ENCODE assay signal across 9 cellular contexts in the genomic region with DNA sequence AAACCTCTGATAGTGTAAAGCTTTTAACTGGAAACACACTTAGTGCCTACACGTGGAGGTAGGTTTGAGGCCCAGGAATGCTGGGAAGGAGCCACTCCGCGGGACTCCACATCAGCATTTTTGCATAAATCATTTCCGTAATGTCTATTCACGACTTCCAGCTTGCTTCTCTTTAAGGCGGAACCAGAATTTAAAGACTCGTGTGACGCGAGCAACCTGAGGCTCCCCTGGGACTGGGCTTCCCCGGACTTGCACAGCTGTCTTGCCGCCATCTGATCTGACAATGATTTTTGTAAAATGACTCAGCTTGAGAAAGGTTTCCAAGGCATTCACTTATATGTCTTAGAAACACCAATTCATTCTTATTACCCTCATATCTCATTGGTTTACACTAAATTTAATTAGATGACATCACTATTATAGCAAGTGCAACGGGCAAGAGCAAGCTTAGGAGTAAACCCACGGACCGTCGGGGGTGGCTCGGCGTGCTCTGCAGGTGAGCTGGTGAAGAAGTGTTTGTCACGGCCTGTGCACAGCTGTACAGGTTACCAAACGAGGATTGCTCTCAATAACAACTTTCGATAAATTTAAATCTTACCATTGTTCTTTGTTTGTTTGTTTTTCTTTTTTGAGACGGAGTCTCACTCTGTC.
DNase-seq lines count a peak whose midpoint lies in the region; ATAC-seq lines count a peak whose summit lies in the region.
"Had no signal": no experiment of that assay in that cellular context is flagged by ENCODE, and none has a peak within 500 bp of the region (broad histone marks: within the 10 kb centered on the region; RNA-seq: fewer than 3 reads in every experiment).

No MANE protein-coding gene starts in this region.

- WGBS in GM23248 (ENCODE audit: low coverage in 1 of 2, low lambda C conversion rate in 2 of 2, missing lambda C conversion rate in 2 of 2), 2 experiments = 78 to 79% methylated on average over 21 of the region's 21 CpGs

- H3K4me2 ChIP-seq in BLaER1 treated with 17β-estradiol and CSF1 and Interleukin-3, amounts not matched to agents 10 nM and 100 nM = peak overlapping the region; percentile 80 to 98 (median 90)
- no peak overlapping the region for H3K4me2 ChIP-seq in GM23248 (ENCODE audit: unreplicated experiment)

- H3F3A ChIP-seq in GM23248 (ENCODE audit: insufficient read depth) = no peaks in the 10 kb centered on the region

- peak overlapping the region in 9 of 11 experiments; percentile 4 to 81 (median 33); a peak in 10 of 22 replicates for H3K27ac ChIP-seq in BLaER1 treated with 17β-estradiol and CSF1 and Interleukin-3, amounts not matched to agents 10 nM and 100 nM
- no peak overlapping the region for H3K27ac ChIP-seq in GM23248
- H3K27ac ChIP-seq: pancreas had no signal

- H3K79me2 ChIP-seq in GM23248 (ENCODE audit: insufficient read depth) = no peaks in the 10 kb centered on the region

- peaks cover 59 to 81% (median 78%) of the 10 kb centered on the region in 10 experiments for H3K4me1 ChIP-seq in BLaER1 treated with 17β-estradiol and CSF1 and Interleukin-3, amounts not matched to agents 10 nM and 100 nM
- no peaks in the 10 kb centered on the region for H3K4me1 ChIP-seq in GM23248 (ENCODE audit: insufficient read depth)
- H3K4me1 ChIP-seq: pancreas had no signal

- no peaks in the 10 kb centered on the region for H3K36me3 ChIP-seq in BLaER1 treated with 17β-estradiol and CSF1 and Interleukin-3, amounts not matched to agents 10 nM and 100 nM
- H3K36me3 ChIP-seq in GM23248 (ENCODE audit: low read depth) = no peaks in the 10 kb centered on the region
- H3K36me3 ChIP-seq: pancreas had no signal

- no peaks in the 10 kb centered on the region for H3K27me3 ChIP-seq in BLaER1 treated with 17β-estradiol and CSF1 and Interleukin-3, amounts not matched to agents 10 nM and 100 nM
- H3K27me3 ChIP-seq in GM23248 (replicated peaks; ENCODE audit: insufficient read depth) = no peaks in the 10 kb centered on the region
- H3K27me3 ChIP-seq: pancreas had no signal

- no peaks in the 10 kb centered on the region for H3K9me3 ChIP-seq in BLaER1 treated with 17β-estradiol and CSF1 and Interleukin-3, amounts not matched to agents 10 nM and 100 nM (replicated peaks in 1 of 11)
- no peaks in the 10 kb centered on the region for H3K9me3 ChIP-seq in GM23248 (ENCODE audit: low read depth)
- H3K9me3 ChIP-seq: pancreas had no signal

- H4K20me1 ChIP-seq in BLaER1 treated with 17β-estradiol and CSF1 and Interleukin-3, amounts not matched to agents 10 nM and 100 nM = no peaks in the 10 kb centered on the region
- H4K20me1 ChIP-seq in GM23248 (ENCODE audit: insufficient read depth) = no peaks in the 10 kb centered on the region

- no peak overlapping the region for H3K4me3 ChIP-seq in BLaER1 treated with 17β-estradiol and CSF1 and Interleukin-3, amounts not matched to agents 10 nM and 100 nM
- H3K4me3 ChIP-seq in GM23248 = no peak overlapping the region
- H3K4me3 ChIP-seq: pancreas had no signal

- H2AFZ ChIP-seq in GM23248 = no peak overlapping the region

- in situ Hi-C loops in GM23248 (cut with MboI) = no loop called here

- peak overlapping the region in 1 of 11 experiments; percentile 25; a peak in 1 of 22 replicates for H3K9ac ChIP-seq in BLaER1 treated with 17β-estradiol and CSF1 and Interleukin-3, amounts not matched to agents 10 nM and 100 nM
- H3K9ac ChIP-seq in GM23248 = no peak overlapping the region

- peak; percentile 43 for DNase-seq in T1000 (lab: John Stamatoyannopoulos, UW)
- no peak for DNase-seq in MV-4-11 (lab: John Stamatoyannopoulos, UW)
- DNase-seq in NK-92 treated with Interleukin-12 subunit alpha and Interleukin-12 subunit beta, amount 100 ng/mL, for 24 hours (lab: John Stamatoyannopoulos, UW) = no peak
- DNase-seq in activated naive CD4-positive, alpha-beta T cell treated with Interleukin-2 at 50 U/mL for 16 hours = no peak
- no peak for DNase-seq in GM23248

- H3K9me2 ChIP-seq in GM23248 (ENCODE audit: insufficient read depth) = no peaks in the 10 kb centered on the region

- ATAC-seq in GM19372 (IDR thresholded peaks at IDR 0.05; ENCODE audit: low read depth, unreplicated experiment) (peak; percentile 74), HG03066 (IDR thresholded peaks at IDR 0.05; ENCODE audit: low read depth, unreplicated experiment) (peak; percentile 68)
- ATAC-seq: pancreas had no signal
